ENCODE assay signal across 17 cellular contexts in the genomic region with DNA sequence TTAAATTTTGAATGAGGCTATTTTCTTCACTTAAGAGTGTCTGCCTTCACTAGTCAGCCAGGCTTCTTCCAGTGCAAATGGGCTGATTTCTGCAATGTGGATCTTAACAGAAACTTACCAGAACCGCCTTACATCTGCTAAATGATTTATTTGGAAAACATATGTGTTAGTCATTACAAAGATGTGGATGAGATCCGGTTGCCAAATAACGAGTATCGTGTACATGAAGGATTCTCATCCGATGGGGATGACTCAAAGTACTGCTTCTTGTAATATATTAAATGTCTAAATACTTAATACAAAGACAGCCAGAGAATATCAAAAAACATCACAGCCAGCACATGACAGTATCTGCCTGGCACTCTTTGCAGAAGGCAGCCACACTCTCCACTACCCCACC.
"Had no signal": no experiment of that assay in that cellular context is flagged by ENCODE, and none has a peak within 500 bp of the region (broad histone marks: within the 10 kb centered on the region; RNA-seq: fewer than 3 reads in every experiment).

No MANE protein-coding gene starts in this region.

- FAIRE-seq: keratinocyte, small intestine had no signal

- H3K4me3 ChIP-seq: dorsolateral prefrontal cortex, gastroesophageal sphincter, stomach, thoracic aorta, transverse colon had no signal

- H3K4me1 ChIP-seq: gastroesophageal sphincter had no signal

- DNase-seq: cortex of kidney; dorsolateral prefrontal cortex; effector CD8-positive, alpha-beta T cell; foreskin fibroblast; glutamatergic neuron; immature natural killer cell; naive thymus-derived CD4-positive, alpha-beta T cell; small intestine; stimulated activated CD4-positive, alpha-beta T cell treated with anti-CD3 and anti-CD28 coated beads, Interleukin-12 subunit alpha, Interleukin-12 subunit beta, amount 100 ng/mL, for 4 hours; stimulated activated naive CD4-positive, alpha-beta T cell; stomach; substantia nigra; transverse colon had no signal

- H3K36me3 ChIP-seq: gastroesophageal sphincter, neutrophil, stomach, thoracic aorta, transverse colon had no signal

- H3K27ac ChIP-seq: dorsolateral prefrontal cortex, gastroesophageal sphincter, neutrophil, stomach, thoracic aorta, transverse colon had no signal

- ATAC-seq: gastroesophageal sphincter; naive thymus-derived CD4-positive, alpha-beta T cell had no signal

- H3K27me3 ChIP-seq: stomach, transverse colon had no signal

- H3K9me3 ChIP-seq: gastroesophageal sphincter, neutrophil, stomach, thoracic aorta, transverse colon had no signal
